ENCODE assay signal across 1 cellular context in the genomic region with DNA sequence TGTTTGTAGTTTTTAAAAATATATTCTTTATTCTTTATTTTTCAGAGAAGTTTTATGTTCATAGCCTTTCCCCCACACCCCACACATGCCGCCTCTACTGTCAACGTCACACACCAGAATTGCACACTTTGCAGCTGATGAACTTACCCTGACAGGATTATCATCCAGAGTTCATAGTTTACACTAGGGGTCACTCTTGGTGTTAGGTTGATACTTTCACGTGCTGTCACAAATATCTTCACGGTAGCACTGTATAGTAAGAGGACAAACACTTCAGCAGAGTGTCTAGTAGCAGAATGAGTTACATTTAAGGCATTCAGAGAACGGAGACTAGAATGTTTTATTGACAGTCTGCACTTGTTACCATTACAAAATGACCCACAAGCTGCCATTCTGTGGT.
TF ChIP-seq lines count a peak whose summit lies in the region.

No MANE protein-coding gene starts in this region.

TF ChIP-seq in K562, 482 proteins besides CTCF, POLR2A, EP300 and RAD21:
- 0 out of 2 replicates have a peak, but pooled peaks have one; percentile 23 for TF ChIP-seq TEAD2 (tag; IDR thresholded peaks at IDR 0.05)
- TF ChIP-seq, protein P1, sequence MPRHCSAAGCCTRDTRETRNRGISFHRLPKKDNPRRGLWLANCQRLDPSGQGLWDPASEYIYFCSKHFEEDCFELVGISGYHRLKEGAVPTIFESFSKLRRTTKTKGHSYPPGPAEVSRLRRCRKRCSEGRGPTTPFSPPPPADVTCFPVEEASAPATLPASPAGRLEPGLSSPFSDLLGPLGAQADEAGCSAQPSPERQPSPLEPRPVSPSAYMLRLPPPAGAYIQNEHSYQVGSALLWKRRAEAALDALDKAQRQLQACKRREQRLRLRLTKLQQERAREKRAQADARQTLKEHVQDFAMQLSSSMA (CRISPR knock-in tag; IDR thresholded peaks at IDR 0.05) = no peak
- TF ChIP-seq TEAD1 (CRISPR knock-in tag; IDR thresholded peaks at IDR 0.05) = peak in 1 of 2 experiments; percentile 52; a peak in 1 of 4 replicates
- TF ChIP-seq, protein P2, sequence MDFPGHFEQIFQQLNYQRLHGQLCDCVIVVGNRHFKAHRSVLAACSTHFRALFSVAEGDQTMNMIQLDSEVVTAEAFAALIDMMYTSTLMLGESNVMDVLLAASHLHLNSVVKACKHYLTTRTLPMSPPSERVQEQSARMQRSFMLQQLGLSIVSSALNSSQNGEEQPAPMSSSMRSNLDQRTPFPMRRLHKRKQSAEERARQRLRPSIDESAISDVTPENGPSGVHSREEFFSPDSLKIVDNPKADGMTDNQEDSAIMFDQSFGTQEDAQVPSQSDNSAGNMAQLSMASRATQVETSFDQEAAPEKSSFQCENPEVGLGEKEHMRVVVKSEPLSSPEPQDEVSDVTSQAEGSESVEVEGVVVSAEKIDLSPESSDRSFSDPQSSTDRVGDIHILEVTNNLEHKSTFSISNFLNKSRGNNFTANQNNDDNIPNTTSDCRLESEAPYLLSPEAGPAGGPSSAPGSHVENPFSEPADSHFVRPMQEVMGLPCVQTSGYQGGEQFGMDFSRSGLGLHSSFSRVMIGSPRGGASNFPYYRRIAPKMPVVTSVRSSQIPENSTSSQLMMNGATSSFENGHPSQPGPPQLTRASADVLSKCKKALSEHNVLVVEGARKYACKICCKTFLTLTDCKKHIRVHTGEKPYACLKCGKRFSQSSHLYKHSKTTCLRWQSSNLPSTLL (IDR thresholded peaks at IDR 0.05) = no peak
- no peak for TF ChIP-seq ATF1 (CRISPR knock-in tag; IDR thresholded peaks at IDR 0.05)
- TF ChIP-seq ATF1 (tag; IDR thresholded peaks at IDR 0.05) = 0 out of 2 replicates have a peak, but pooled peaks have one; percentile 20
